In genomic region chr1:23701310-23701709, GRCh38 we compare ENCODE assay signal across 19 cellular contexts.
"Had no signal": no experiment of that assay in that cellular context is flagged by ENCODE, and none has a peak within 500 bp of the region (broad histone marks: within the 10 kb centered on the region; RNA-seq: fewer than 3 reads in every experiment).

No MANE protein-coding gene starts in this region.

- H3K27me3 ChIP-seq: ascending aorta, gastrocnemius medialis, left lung, testis, upper lobe of left lung had no signal

- H3K9me3 Mint-ChIP-seq: nephron had no signal

- H3K9me3 ChIP-seq: ascending aorta, gastrocnemius medialis, left lung, testis, upper lobe of left lung had no signal

- DNase-seq: activated CD4-positive, CD25-positive, alpha-beta regulatory T cell treated with anti-CD3 and anti-CD28 coated beads, Interleukin-2, amount 50 U/mL, for 72 hours; activated CD8-positive, alpha-beta memory T cell treated with anti-CD3 and anti-CD28 coated beads for 24 hours; activated CD8-positive, alpha-beta memory T cell treated with anti-CD3 and anti-CD28 coated beads, Interleukin-2, amount 50 U/mL, for 48 hours; activated naive CD4-positive, alpha-beta T cell treated with Interleukin-2 at 50 U/mL for 16 hours; cortex of kidney; effector CD4-positive, alpha-beta T cell; gastrocnemius medialis; head of caudate nucleus; left lung; mammary epithelial cell; midbrain; occipital lobe; stimulated activated CD4-positive, alpha-beta T cell treated with anti-CD3 and anti-CD28 coated beads, Interleukin-12 subunit alpha, Interleukin-12 subunit beta, amount 100 ng/mL, for 4 hours; stimulated activated CD4-positive, alpha-beta T cell treated with anti-CD3 and anti-CD28 coated beads, Interleukin-2, amount 100 ng/mL, for 24 hours; testis; upper lobe of left lung had no signal

- H3K27ac ChIP-seq: ascending aorta, gastrocnemius medialis, left lung, testis had no signal

- H3K4me1 ChIP-seq: ascending aorta had no signal

- H3K4me3 ChIP-seq: ascending aorta, gastrocnemius medialis, left lung, testis, upper lobe of left lung had no signal

- H3K4me3 Mint-ChIP-seq: nephron had no signal

- ATAC-seq: esophagus mucosa, gastrocnemius medialis, left lung had no signal

- H3K27ac Mint-ChIP-seq: nephron had no signal
